In genomic region chr2:47271054-47272000, GRCh38 we compare ENCODE assay signal across 10 cellular contexts.
DNase-seq lines count a peak whose midpoint lies in the region; ATAC-seq and TF ChIP-seq lines count a peak whose summit lies in the region.
"Had no signal": no experiment of that assay in that cellular context is flagged by ENCODE, and none has a peak within 500 bp of the region (broad histone marks: within the 10 kb centered on the region; RNA-seq: fewer than 3 reads in every experiment).

No MANE protein-coding gene starts in this region.

- peak overlapping the region in 1 of 2 experiments; percentile 84; a peak in 2 of 4 replicates for H3K27ac ChIP-seq in SK-N-SH (ENCODE audit: low read depth in 2 of 2, low read length in 1 of 2)
- H3K27ac ChIP-seq in RWPE2 (ENCODE audit: poor library complexity, severe bottlenecking): peak overlapping the region; percentile 90
- peak overlapping the region; percentile 86 for H3K27ac ChIP-seq in layer of hippocampus (ENCODE audit: low read depth, low read length)
- H3K27ac ChIP-seq in tibial artery: peak overlapping the region; percentile 74 to 80

- peaks cover 24% of the 10 kb centered on the region for H3F3A ChIP-seq in SK-N-SH (replicated peaks; ENCODE audit: insufficient read depth)

- no peak overlapping the region for H3K27ac Mint-ChIP-seq in stimulated activated effector memory CD8-positive, alpha-beta T cell treated with anti-CD3 and anti-CD28 coated beads, Interleukin-12 subunit alpha, Interleukin-12 subunit beta, amount 100 ng/mL, for 72 hours
- H3K27ac Mint-ChIP-seq: nephron progenitor cell had no signal

- TF ChIP-seq RAD21 in SK-N-SH (IDR thresholded peaks at IDR 0.05; ENCODE audit: low read length): no peak

- H3K36me3 ChIP-seq in SK-N-SH (replicated peaks in 1 of 2; ENCODE audit: control insufficient read depth in 1 of 2, insufficient read depth in 2 of 2, low read length in 1 of 2): no peaks in the 10 kb centered on the region
- H3K36me3 ChIP-seq in RWPE2 (ENCODE audit: low read depth): no peaks in the 10 kb centered on the region
- no peaks in the 10 kb centered on the region for H3K36me3 ChIP-seq in tibial artery

- H3K9ac ChIP-seq in SK-N-SH: no peak overlapping the region

- no peaks in the 10 kb centered on the region for H4K20me1 ChIP-seq in SK-N-SH (ENCODE audit: insufficient read depth)

- no peak overlapping the region for H3K4me3 Mint-ChIP-seq in stimulated activated effector memory CD8-positive, alpha-beta T cell treated with anti-CD3 and anti-CD28 coated beads, Interleukin-12 subunit alpha, Interleukin-12 subunit beta, amount 100 ng/mL, for 72 hours

- no peaks in the 10 kb centered on the region for H3K9me3 Mint-ChIP-seq in stimulated activated effector memory CD8-positive, alpha-beta T cell treated with anti-CD3 and anti-CD28 coated beads, Interleukin-12 subunit alpha, Interleukin-12 subunit beta, amount 100 ng/mL, for 72 hours
- H3K9me3 Mint-ChIP-seq: nephron progenitor cell had no signal

- peaks cover 9% of the 10 kb centered on the region for H3K4me1 Mint-ChIP-seq in stimulated activated effector memory CD8-positive, alpha-beta T cell treated with anti-CD3 and anti-CD28 coated beads, Interleukin-12 subunit alpha, Interleukin-12 subunit beta, amount 100 ng/mL, for 72 hours

- ATAC-seq in SK-N-SH treated with all-trans-retinoic acid at 6 μM for 48 hours: no peak
- no peak for ATAC-seq in RWPE2 (ENCODE audit: low read depth)
- ATAC-seq in stimulated activated effector memory CD8-positive, alpha-beta T cell treated with anti-CD3 and anti-CD28 coated beads, Interleukin-12 subunit alpha, Interleukin-12 subunit beta, amount 100 ng/mL, for 72 hours: no peak
- ATAC-seq in HG02678 (IDR thresholded peaks at IDR 0.05; ENCODE audit: unreplicated experiment): no peak

- H3K9me2 ChIP-seq in SK-N-SH: no peaks in the 10 kb centered on the region

- WGBS in SK-N-SH (ENCODE audit: low lambda C conversion rate): 94% methylated on average over 9 of the region's 9 CpGs

- intact Hi-C loops in tibial artery (cut with DNase I; ENCODE audit: low total_unique reads): loop anchor here (5.0 kb wide), 1 partner anchor 89 kb away; no protein-coding TSS in a partner anchor

- TF ChIP-seq CTCF in SK-N-SH (IDR thresholded peaks at IDR 0.05) (no peak), RWPE2 (IDR thresholded peaks at IDR 0.05; ENCODE audit: poor library complexity, severe bottlenecking) (no peak), tibial artery (IDR thresholded peaks at IDR 0.05) (no peak)

- no peaks in the 10 kb centered on the region for H3K36me3 Mint-ChIP-seq in stimulated activated effector memory CD8-positive, alpha-beta T cell treated with anti-CD3 and anti-CD28 coated beads, Interleukin-12 subunit alpha, Interleukin-12 subunit beta, amount 100 ng/mL, for 72 hours

- H2AFZ ChIP-seq in SK-N-SH (ENCODE audit: low read depth): peak overlapping the region; percentile 56

- H3K79me2 ChIP-seq in SK-N-SH (ENCODE audit: insufficient read depth): no peaks in the 10 kb centered on the region; the same call in 1 of the 2 replicates

- peaks cover 16 to 30% of the 10 kb centered on the region in 2 experiments; a peak in 3 of 4 replicates for H3K4me1 ChIP-seq in SK-N-SH (ENCODE audit: control insufficient read depth in 1 of 2, insufficient read depth in 2 of 2, low read depth in 1 of 2, low read length in 1 of 2)
- H3K4me1 ChIP-seq in RWPE2 (ENCODE audit: insufficient read depth, poor library complexity, severe bottlenecking): peaks cover 19% of the 10 kb centered on the region
- peaks cover 0 to 52% (median 27%) of the 10 kb centered on the region in 4 donors for H3K4me1 ChIP-seq in tibial artery

- no peaks in the 10 kb centered on the region for H3K9me3 ChIP-seq in SK-N-SH
- H3K9me3 ChIP-seq in RWPE2 (ENCODE audit: severe bottlenecking): no peaks in the 10 kb centered on the region
- no peaks in the 10 kb centered on the region for H3K9me3 ChIP-seq in tibial artery

- H3K27me3 ChIP-seq in SK-N-SH (ENCODE audit: insufficient read depth) (no peaks in the 10 kb centered on the region), RWPE2 (ENCODE audit: insufficient read depth, poor library complexity, severe bottlenecking) (no peaks in the 10 kb centered on the region), layer of hippocampus (ENCODE audit: control insufficient read depth, insufficient read depth, low read length) (no peaks in the 10 kb centered on the region), tibial artery (no peaks in the 10 kb centered on the region)

- no peak for DNase-seq in SK-N-SH
- DNase-seq in RWPE2 (ENCODE audit: low spot score): no peak
- DNase-seq in tibial artery: no peak
- no peak for DNase-seq in RPMI8226
- DNase-seq in stimulated activated effector memory CD8-positive, alpha-beta T cell treated with anti-CD3 and anti-CD28 coated beads, Interleukin-12 subunit alpha, Interleukin-12 subunit beta, amount 100 ng/mL, for 72 hours (ENCODE audit: low spot score in 2 of 2): no peak
- DNase-seq: SIG-M5 had no signal

- CTCF ChIA-PET in SK-N-SH (lab: Yijun Ruan, JAX): interaction anchor here (0.6 to 3.6 kb wide), 39 partner anchors 8 to 341 kb away, joined by 3 to 41 read pairs (median 5); no protein-coding TSS in a partner anchor

- no peak for TF ChIP-seq EP300 in SK-N-SH (IDR thresholded peaks at IDR 0.05; ENCODE audit: borderline replicate concordance in 1 of 2, low read depth in 1 of 2, low read length in 1 of 2)

- no peak overlapping the region for H3K4me2 ChIP-seq in SK-N-SH

- no peak overlapping the region for H3K4me3 ChIP-seq in SK-N-SH (ENCODE audit: low read depth in 2 of 2, low read length in 1 of 2)
- H3K4me3 ChIP-seq in RWPE2 (ENCODE audit: severe bottlenecking): no peak overlapping the region
- no peak overlapping the region for H3K4me3 ChIP-seq in tibial artery

- POLR2A ChIA-PET in SK-N-SH (lab: Yijun Ruan, JAX): interaction anchor here (0.7 to 1.1 kb wide), 2 partner anchors 52 to 283 kb away, joined by 3 to 5 read pairs; no protein-coding TSS in a partner anchor

TF ChIP-seq in SK-N-SH, 30 proteins besides CTCF, POLR2A, EP300 and RAD21 (continues in another document):
- TF ChIP-seq POLR2AphosphoS5 (IDR thresholded peaks at IDR 0.05; ENCODE audit: low read depth, low read length) (no peak), TEAD4 (IDR thresholded peaks at IDR 0.05; ENCODE audit: borderline replicate concordance, insufficient read depth) (no peak), MXI1 (IDR thresholded peaks at IDR 0.05; ENCODE audit: low read depth, low read length) (no peak), RCOR1 (IDR thresholded peaks at IDR 0.05; ENCODE audit: low read length) (no peak), YY1 (IDR thresholded peaks at IDR 0.05; ENCODE audit: low read depth) (no peak), USF1 (IDR thresholded peaks at IDR 0.05; ENCODE audit: borderline replicate concordance, low read depth) (no peak), SMC3 (IDR thresholded peaks at IDR 0.05; ENCODE audit: low read depth, low read length) (no peak)

TF ChIP-seq in SK-N-SH treated with all-trans-retinoic acid at 6 μM for 48 hours, 23 proteins besides CTCF, POLR2A, EP300 and RAD21:
- no peak for TF ChIP-seq ZNF70 (CRISPR knock-in tag; IDR thresholded peaks at IDR 0.05)
- TF ChIP-seq ZNF8 (CRISPR knock-in tag; IDR thresholded peaks at IDR 0.05): no peak
- no peak for TF ChIP-seq BACH2 (CRISPR knock-in tag; IDR thresholded peaks at IDR 0.05; ENCODE audit: borderline replicate concordance)
TF ChIP-seq in SK-N-SH treated with all-trans-retinoic acid at 6 μM for 48 hours: peak in this region for 0.
